Comparison of ENCODE assay signal across 21 cellular contexts in the genomic region with DNA sequence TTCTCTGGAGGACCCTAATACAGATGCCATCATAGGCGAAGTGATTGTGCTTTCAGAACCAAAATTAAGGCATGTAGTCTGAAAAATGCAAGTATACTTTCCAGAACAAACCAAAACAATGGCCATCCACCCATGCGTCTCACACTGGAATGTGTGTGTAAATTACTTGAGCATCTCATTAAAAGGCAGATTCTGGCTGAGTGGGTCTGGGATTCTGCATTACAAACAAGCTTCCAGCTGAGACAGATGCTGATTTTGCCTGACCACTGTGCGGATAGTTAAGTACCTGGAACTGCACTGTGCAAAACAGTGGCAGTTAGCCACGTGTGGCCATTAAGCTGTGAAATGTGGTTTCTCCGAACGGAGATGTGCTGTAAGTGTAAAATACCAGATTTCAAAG.
"Had no signal": no experiment of that assay in that cellular context is flagged by ENCODE, and none has a peak within 500 bp of the region (broad histone marks: within the 10 kb centered on the region; RNA-seq: fewer than 3 reads in every experiment).

No MANE protein-coding gene starts in this region.

- H3K27ac ChIP-seq: epithelial cell of prostate, esophagus muscularis mucosa, gastrocnemius medialis, heart right ventricle, neutrophil, stomach, thoracic aorta, transverse colon had no signal

- ATAC-seq: effector memory CD8-positive, alpha-beta T cell; gastrocnemius medialis; heart right ventricle; left colon; right cardiac atrium had no signal

- H3K9me3 ChIP-seq: esophagus muscularis mucosa, gastrocnemius medialis, heart right ventricle, neutrophil, stomach, thoracic aorta, transverse colon had no signal

- H3K27ac Mint-ChIP-seq: dendritic cell treated with granulocyte-macrophage colony-stimulating factor and Interleukin-4, amounts not matched to agents 40 ng/mL and 50 ng/mL, for 4 days; effector memory CD8-positive, alpha-beta T cell; immature natural killer cell; naive B cell had no signal

- H3K4me1 ChIP-seq: esophagus muscularis mucosa, gastrocnemius medialis had no signal

- H3K36me3 Mint-ChIP-seq: immature natural killer cell, naive B cell had no signal

- H3K36me3 ChIP-seq: esophagus muscularis mucosa, gastrocnemius medialis, heart right ventricle, neutrophil, stomach, thoracic aorta, transverse colon had no signal

- H3K4me1 Mint-ChIP-seq: immature natural killer cell, nephron had no signal

- DNase-seq: effector memory CD8-positive, alpha-beta T cell; gastrocnemius medialis; heart right ventricle; hypothalamus; immature natural killer cell; left colon; mesendoderm; naive B cell; right cardiac atrium; small intestine; stimulated activated CD4-positive, alpha-beta T cell treated with anti-CD3 and anti-CD28 coated beads, Interleukin-12 subunit alpha, Interleukin-12 subunit beta, amount 100 ng/mL, for 4 hours; stimulated activated naive CD4-positive, alpha-beta T cell; stomach; substantia nigra; transverse colon had no signal

- H3K4me3 ChIP-seq: esophagus muscularis mucosa, gastrocnemius medialis, heart right ventricle, stomach, thoracic aorta, transverse colon had no signal

- H3K9me3 Mint-ChIP-seq: dendritic cell treated with granulocyte-macrophage colony-stimulating factor and Interleukin-4, amounts not matched to agents 40 ng/mL and 50 ng/mL, for 4 days; effector memory CD8-positive, alpha-beta T cell; naive B cell; nephron had no signal

- H3K27me3 ChIP-seq: esophagus muscularis mucosa, heart right ventricle, stomach, transverse colon had no signal

- H3K4me3 Mint-ChIP-seq: dendritic cell treated with granulocyte-macrophage colony-stimulating factor and Interleukin-4, amounts not matched to agents 40 ng/mL and 50 ng/mL, for 4 days; effector memory CD8-positive, alpha-beta T cell; immature natural killer cell; naive B cell; nephron had no signal
